36 cellular contexts compared by ENCODE assay signal in the genomic region with DNA sequence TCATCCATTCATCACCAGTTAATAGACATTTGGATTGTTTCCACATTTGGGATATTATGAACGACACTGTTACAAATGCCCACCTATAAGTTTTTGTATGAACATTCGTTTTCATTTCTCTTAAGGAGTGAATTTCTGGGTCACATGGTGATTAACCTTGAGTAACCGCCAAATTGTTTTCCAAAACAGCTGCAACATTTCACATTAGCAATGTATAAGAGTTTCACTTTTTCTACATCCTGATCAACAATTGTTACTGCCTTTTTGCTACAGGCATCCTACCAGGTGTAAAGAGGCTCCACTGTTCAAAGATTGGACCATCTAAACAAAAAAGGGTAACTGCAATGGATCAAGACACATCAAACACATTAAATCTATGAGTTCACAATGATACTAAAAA. TPM values are rescaled to one million over a fixed set of nuclear protein-coding genes. Genes with fewer than 3 reads are reported as not detected.
"Had no signal": no experiment of that assay in that cellular context is flagged by ENCODE, and none has a peak within 500 bp of the region (broad histone marks: within the 10 kb centered on the region; RNA-seq: fewer than 3 reads in every experiment).

No MANE protein-coding gene starts in this region.

- H3K9me3 ChIP-seq: MG63 had no signal

- H3K4me3 ChIP-seq: MG63 had no signal

- DNase-seq: Kasumi-1, MG63, MM.1S, MV-4-11, NCI-H1048, NCI-H1092, NCI-H1092 treated with DMSO at 0.1 percent for 48 hours, NCI-H1105, NCI-H1105 treated with DMSO at 0.1 percent for 48 hours, NCI-H1417, NCI-H1417 treated with DMSO at 0.1 percent for 48 hours, NCI-H1436, NCI-H1436 treated with DMSO at 0.1 percent for 48 hours, NCI-H146, NCI-H1694, NCI-H1694 treated with DMSO at 0.1 percent for 48 hours, NCI-H187, NCI-H187 treated with DMSO at 0.1 percent for 48 hours, NCI-H1930, NCI-H2029, NCI-H2029 treated with DMSO at 0.1 percent for 48 hours, NCI-H2081, NCI-H2081 treated with DMSO at 0.1 percent for 48 hours, NCI-H2107, NCI-H2171, NCI-H2171 treated with DMSO at 0.1 percent for 48 hours, NCI-H2227 treated with DMSO at 0.1 percent for 48 hours, NCI-H226, NCI-H345, NCI-H446, NCI-H446 treated with DMSO at 0.1 percent for 48 hours, NCI-H510A, NCI-H510A treated with DMSO at 0.1 percent for 48 hours, NCI-H524, NCI-H524 treated with DMSO at 0.1 percent for 48 hours had no signal

- H3K27me3 ChIP-seq: MG63 had no signal

RNA-seq across cellular contexts. Expression of gene CPEB1, which starts 52.0 kb away (rescaled TPM):
- total RNA-seq: MCF 10A had no signal
